In genomic region chr7:92143192-92143880, GRCh38 we compare ENCODE assay signal across 6 cellular contexts. TPM values are rescaled to one million over a fixed set of nuclear protein-coding genes. Genes with fewer than 3 reads are reported as not detected.
"Had no signal": no experiment of that assay in that cellular context is flagged by ENCODE, and none has a peak within 500 bp of the region (broad histone marks: within the 10 kb centered on the region; RNA-seq: fewer than 3 reads in every experiment).

No MANE protein-coding gene starts in this region.

RNA-seq across cellular contexts. Expression of gene LRRD1, which starts 35.6 kb away (rescaled TPM):
- total RNA-seq: GM23248, GM23338, H1, H7, H9, HFFc6 had no signal
- polyA plus RNA-seq: GM23248, H1 had no signal
